In the genomic region with DNA sequence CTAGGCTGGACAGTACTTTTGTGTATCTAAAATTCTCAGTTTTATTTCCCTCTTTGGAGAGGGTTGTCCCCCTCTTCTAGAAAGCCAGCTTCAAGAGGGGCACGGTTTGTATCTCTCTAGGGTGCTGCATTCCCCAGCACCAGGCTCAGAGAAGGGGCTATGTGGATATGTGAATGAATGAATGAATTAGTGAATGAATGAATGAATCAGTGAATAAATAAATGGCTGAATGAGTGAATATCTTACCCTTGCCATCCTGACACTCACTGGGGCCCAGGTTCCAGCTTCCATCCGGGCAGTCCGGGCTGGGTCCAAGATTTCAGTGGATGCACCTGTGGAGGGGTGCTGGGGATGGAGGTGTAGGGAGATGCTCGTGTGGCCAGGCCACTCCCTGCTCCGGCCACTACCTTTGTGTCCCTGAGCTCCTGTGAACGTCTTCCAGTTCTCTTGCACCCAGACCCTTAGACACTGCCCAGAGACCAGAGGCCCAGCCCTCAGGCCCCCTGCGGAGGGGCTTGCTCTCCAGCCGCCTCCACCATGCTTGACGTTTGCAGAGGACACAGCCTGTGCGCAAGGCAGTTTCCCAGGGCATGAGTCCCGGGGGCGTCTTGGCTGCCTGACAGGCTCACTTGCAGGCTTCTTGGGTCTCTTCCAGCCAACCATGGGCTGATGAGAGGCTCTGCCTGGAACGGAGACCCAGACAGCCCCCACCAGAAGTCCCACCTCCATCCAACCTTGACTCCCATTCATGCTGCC, we compare ENCODE assay signal across 34 cellular contexts. TPM values are rescaled to one million over a fixed set of nuclear protein-coding genes. Genes with fewer than 3 reads are reported as not detected.
"Had no signal": no experiment of that assay in that cellular context is flagged by ENCODE, and none has a peak within 500 bp of the region (broad histone marks: within the 10 kb centered on the region; RNA-seq: fewer than 3 reads in every experiment).

No MANE protein-coding gene starts in this region.

- H3K4me1 ChIP-seq: adrenal gland, Peyer's patch, SJSA1 had no signal

- ATAC-seq: activated CD8-positive, alpha-beta T cell treated with anti-CD3 and anti-CD28 coated beads for 36 hours; activated naive CD4-positive, alpha-beta T cell treated with anti-CD3 and anti-CD28 coated beads, Interleukin-2, amount 50 U/mL, for 72 hours; activated T-cell treated with anti-CD3 and anti-CD28 coated beads, Interleukin-2, amount 50 U/mL, for 72 hours; activated T-helper 17 cell treated with anti-CD3 and anti-CD28 coated beads, Interleukin-2, amount 50 U/mL, for 72 hours; PC-3; SK-N-SH treated with all-trans-retinoic acid at 6 μM for 48 hours had no signal

- DNase-seq: activated B cell treated with CpG ODN at 0.5 μM for 24 hours; activated CD4-positive, alpha-beta T cell treated with anti-CD3 and anti-CD28 coated beads for 4 hours; activated CD4-positive, CD25-positive, alpha-beta regulatory T cell treated with anti-CD3 and anti-CD28 coated beads, Interleukin-2, amount 50 U/mL, for 72 hours; activated CD8-positive, alpha-beta T cell treated with anti-CD3 and anti-CD28 coated beads for 36 hours; activated gamma-delta T cell treated with Interleukin-2 at 50 U/mL for 16 hours; activated naive CD4-positive, alpha-beta T cell treated with anti-CD3 and anti-CD28 coated beads for 36 hours; activated T-cell treated with anti-CD3 and anti-CD28 coated beads, Interleukin-2, amount 50 U/mL, for 1 hour; activated T-cell treated with anti-CD3 and anti-CD28 coated beads, Interleukin-2, amount 50 U/mL, for 72 hours; adrenal gland; caudate nucleus; NCI-H1092 treated with DMSO at 0.1 percent for 48 hours; NCI-H1417; NCI-H146; NCI-H187; NCI-H2029 treated with DMSO at 0.1 percent for 48 hours; NCI-H2107; NCI-H2171; NCI-H510A; NCI-H526; NCI-H748 treated with DMSO at 0.1 percent for 48 hours; NK-92 treated with Interleukin-12 subunit alpha and Interleukin-12 subunit beta, amount 100 ng/mL, for 24 hours; PC-3; Peyer's patch; RPMI8226; SHP77 treated with DMSO at 0.1 percent for 48 hours; T-helper 1 cell; T-helper 2 cell; T-helper 9 cell had no signal

- H3K9me3 ChIP-seq: adrenal gland, Peyer's patch, SJSA1 had no signal

- H3K36me3 ChIP-seq: adrenal gland, Peyer's patch, SJSA1 had no signal

- H3K27ac ChIP-seq: adrenal gland, Peyer's patch, SJSA1, VCaP had no signal

- H3K4me3 ChIP-seq: adrenal gland, Peyer's patch, SJSA1 had no signal

RNA-seq across cellular contexts. Expression of a gene that starts 2.8 kb away (rescaled TPM):
- total RNA-seq: activated B cell treated with CpG ODN at 0.5 μM for 24 hours, bronchial epithelial cell, PC-3, Peyer's patch, SJSA1 had no signal
